Comparison of ENCODE assay signal across 8 cellular contexts in the genomic region with DNA sequence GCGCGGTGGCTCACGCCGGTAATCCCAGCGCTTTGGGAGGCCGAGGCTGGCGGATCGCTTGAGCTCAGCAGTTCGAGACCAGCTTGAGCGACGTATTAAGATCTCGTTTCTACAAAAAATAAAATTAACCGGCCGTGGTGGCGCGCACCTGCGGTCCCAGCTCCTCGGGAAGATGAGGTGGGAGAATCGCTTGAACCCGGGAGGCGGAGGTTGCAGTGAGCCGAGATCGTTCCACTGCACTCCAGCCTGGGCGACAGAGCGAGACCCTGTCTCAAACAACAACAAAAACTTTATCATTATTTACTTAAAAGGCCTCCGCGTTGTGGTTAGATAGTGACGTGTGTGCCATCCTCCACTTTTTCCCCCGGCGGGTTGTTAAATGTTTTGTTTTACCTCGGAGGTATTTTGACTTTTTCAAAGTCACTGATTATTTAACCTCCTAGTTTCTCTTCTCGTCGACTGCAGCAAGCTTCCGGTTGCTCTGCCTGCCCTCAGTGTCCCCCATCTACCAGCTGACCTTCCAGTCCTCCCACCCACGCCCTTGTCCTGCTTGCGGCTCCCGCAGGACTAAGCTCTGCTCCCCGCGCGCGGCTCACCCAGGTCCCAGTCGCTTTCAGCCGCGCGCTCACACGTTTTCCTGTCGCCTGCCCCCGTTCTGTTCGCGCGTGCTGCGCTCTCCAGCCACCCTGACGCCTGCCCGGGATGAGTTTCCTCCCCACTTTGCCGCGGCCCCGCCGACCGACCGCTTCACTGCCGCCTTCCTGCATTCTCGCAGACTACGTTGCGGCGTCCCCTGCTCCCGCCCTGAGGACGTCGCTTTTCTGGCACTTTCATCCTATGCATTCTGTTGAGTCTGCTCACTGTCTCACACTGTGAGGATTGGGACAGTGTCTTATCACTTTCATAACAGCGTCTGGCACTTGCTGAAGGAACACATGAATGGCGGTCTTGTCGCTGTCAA. TPM values are rescaled to one million over a fixed set of nuclear protein-coding genes. Genes with fewer than 3 reads are reported as not detected.
A peak's percentile ranks its signal among the peaks of the same experiment; 100 is the strongest.
DNase-seq lines count a peak whose midpoint lies in the region; ATAC-seq and TF ChIP-seq lines count a peak whose summit lies in the region.

No MANE protein-coding gene starts in this region.

- no peaks in the 10 kb centered on the region for H3K27me3 ChIP-seq in Caco-2 (replicated peaks; ENCODE audit: control insufficient read depth, insufficient read depth, low read length)

- H3K9me3 Mint-ChIP-seq in Caco-2 (ENCODE audit: unreplicated experiment) (no peaks in the 10 kb centered on the region), nephron progenitor cell (peaks cover 19% of the 10 kb centered on the region)
- H3K9me3 Mint-ChIP-seq in activated T-helper 17 cell treated with anti-CD3 and anti-CD28 coated beads, Interleukin-2, amount 50 U/mL, for 72 hours = no peaks in the 10 kb centered on the region
- H3K9me3 Mint-ChIP-seq in stimulated activated naive CD8-positive, alpha-beta T cell treated with anti-CD3 and anti-CD28 coated beads, Interleukin-15, amount 100 ng/mL, for 72 hours = no peaks in the 10 kb centered on the region

- H3K36me3 Mint-ChIP-seq in Caco-2 (ENCODE audit: insufficient read depth, unreplicated experiment) (peaks cover 45% of the 10 kb centered on the region), nephron progenitor cell (ENCODE audit: low read depth) (peaks cover 16% of the 10 kb centered on the region)
- H3K36me3 Mint-ChIP-seq in activated T-helper 17 cell treated with anti-CD3 and anti-CD28 coated beads, Interleukin-2, amount 50 U/mL, for 72 hours (ENCODE audit: low read depth) = peaks cover 41% of the 10 kb centered on the region

- peaks cover 23% of the 10 kb centered on the region for H3K4me1 ChIP-seq in Caco-2

- H3K4me3 ChIP-seq in Caco-2 (ENCODE audit: low read depth, low read length) (peak overlapping the region; percentile 86), fibroblast of pulmonary artery (replicated peaks; ENCODE audit: low read depth, low read length) (peak overlapping the region; percentile 74)

- peak; percentile 86 to 90 for DNase-seq in Caco-2
- peak; percentile 89 for DNase-seq in KBM-7
- DNase-seq in RPMI8226 = peak; percentile 88
- DNase-seq in fibroblast of pulmonary artery (ENCODE audit: low read depth) = peak; percentile 45
- DNase-seq in nephron progenitor cell = peak; percentile 68
- DNase-seq in stimulated activated naive CD8-positive, alpha-beta T cell treated with anti-CD3 and anti-CD28 coated beads, Interleukin-15, amount 100 ng/mL, for 72 hours = peak; percentile 66 to 77

- peak; percentile 21 for ATAC-seq in GM21367 (IDR thresholded peaks at IDR 0.05; ENCODE audit: unreplicated experiment)
- peak; percentile 29 for ATAC-seq in activated T-helper 17 cell treated with anti-CD3 and anti-CD28 coated beads, Interleukin-2, amount 50 U/mL, for 72 hours (replicated peaks)
- peak; percentile 21 for ATAC-seq in stimulated activated naive CD8-positive, alpha-beta T cell treated with anti-CD3 and anti-CD28 coated beads, Interleukin-15, amount 100 ng/mL, for 72 hours

- 0 out of 2 replicates have a peak, but pooled peaks cover 1% of the 10 kb centered on the region for H3K36me3 ChIP-seq in Caco-2 (ENCODE audit: control insufficient read depth, insufficient read depth, low read length)

- H3K4me3 Mint-ChIP-seq in Caco-2 (ENCODE audit: unreplicated experiment) (peak overlapping the region; percentile 90), nephron progenitor cell (peak overlapping the region; percentile 83)
- H3K4me3 Mint-ChIP-seq in activated T-helper 17 cell treated with anti-CD3 and anti-CD28 coated beads, Interleukin-2, amount 50 U/mL, for 72 hours = peak overlapping the region; percentile 98
- H3K4me3 Mint-ChIP-seq in stimulated activated naive CD8-positive, alpha-beta T cell treated with anti-CD3 and anti-CD28 coated beads, Interleukin-15, amount 100 ng/mL, for 72 hours = peak overlapping the region; percentile 93 to 99

- POLR2A ChIA-PET in Caco-2 (lab: Charles Lee) = interaction anchor here (0.6 to 1.1 kb wide), 5 partner anchors 9 to 166 kb away, joined by 3 to 5 read pairs (median 3); no protein-coding TSS in a partner anchor

- TF ChIP-seq CTCF in Caco-2 (IDR thresholded peaks at IDR 0.05; ENCODE audit: insufficient read depth in 1 of 2, low read depth in 1 of 2, low read length in 1 of 2, severe bottlenecking in 1 of 2, unreplicated experiment in 1 of 2) (no peak), fibroblast of pulmonary artery (IDR thresholded peaks at IDR 0.05; ENCODE audit: low read length, missing control alignments) (no peak), nephron progenitor cell (IDR thresholded peaks at IDR 0.05) (no peak)

- H3K27me3 Mint-ChIP-seq in Caco-2 (ENCODE audit: insufficient read depth, unreplicated experiment) (no peaks in the 10 kb centered on the region), nephron progenitor cell (ENCODE audit: low read depth, poor library complexity) (peaks cover 21% of the 10 kb centered on the region)
- no peaks in the 10 kb centered on the region for H3K27me3 Mint-ChIP-seq in activated T-helper 17 cell treated with anti-CD3 and anti-CD28 coated beads, Interleukin-2, amount 50 U/mL, for 72 hours
- H3K27me3 Mint-ChIP-seq in stimulated activated naive CD8-positive, alpha-beta T cell treated with anti-CD3 and anti-CD28 coated beads, Interleukin-15, amount 100 ng/mL, for 72 hours = no peaks in the 10 kb centered on the region

- TSS peak; percentile 89 for BruUV-seq in Caco-2 (replicated peaks; lab: Mats Ljungman, UMichigan)

- CTCF ChIA-PET in Caco-2 (lab: Charles Lee) = interaction anchor here (0.6 to 2.8 kb wide), 6 partner anchors 52 to 776 kb away, joined by 3 to 13 read pairs (median 6); no protein-coding TSS in a partner anchor

- H3K4me1 Mint-ChIP-seq in Caco-2 (ENCODE audit: low read depth, unreplicated experiment) = peaks cover 14% of the 10 kb centered on the region
- peaks cover 29% of the 10 kb centered on the region for H3K4me1 Mint-ChIP-seq in activated T-helper 17 cell treated with anti-CD3 and anti-CD28 coated beads, Interleukin-2, amount 50 U/mL, for 72 hours
- peaks cover 41% of the 10 kb centered on the region for H3K4me1 Mint-ChIP-seq in nephron progenitor cell
- peaks cover 22% of the 10 kb centered on the region for H3K4me1 Mint-ChIP-seq in stimulated activated naive CD8-positive, alpha-beta T cell treated with anti-CD3 and anti-CD28 coated beads, Interleukin-15, amount 100 ng/mL, for 72 hours

- no peaks in the 10 kb centered on the region for H3K9me3 ChIP-seq in Caco-2

- peak overlapping the region; percentile 88 for H3K27ac Mint-ChIP-seq in Caco-2 (ENCODE audit: unreplicated experiment)
- peak overlapping the region; percentile 99 for H3K27ac Mint-ChIP-seq in activated T-helper 17 cell treated with anti-CD3 and anti-CD28 coated beads, Interleukin-2, amount 50 U/mL, for 72 hours
- peak overlapping the region; percentile 86 for H3K27ac Mint-ChIP-seq in nephron progenitor cell
- H3K27ac Mint-ChIP-seq in stimulated activated naive CD8-positive, alpha-beta T cell treated with anti-CD3 and anti-CD28 coated beads, Interleukin-15, amount 100 ng/mL, for 72 hours = peak overlapping the region; percentile 99

- intact Hi-C loops in Caco-2 (cut with micrococcal nuclease; ENCODE audit: unreplicated experiment) = loop anchor here (2.0 to 10.0 kb wide), 8 partner anchors 56 to 671 kb away; a partner anchor contains a TSS

- in situ Hi-C loops in KBM-7 (cut with MboI; ENCODE audit: low pct_unique_long_range_greater_than_20kb, low sequenced_read_pairs) = no loop called here

RNA-seq across cellular contexts. Expression of a gene that starts 1.2 kb away (rescaled TPM):
- 285 and 292 TPM in 2 replicates for total RNA-seq in Caco-2 (2022)
- total RNA-seq in activated T-helper 17 cell treated with anti-CD3 and anti-CD28 coated beads, Interleukin-2, amount 50 U/mL, for 72 hours = 100 to 1,000 TPM; 108 to 116 TPM

Comparison
In these comparisons a context has a peak if more than half of its experiments do, and no peak if none do; other contexts are left out.
1. Peak in every context shown above with its lines: DNase-seq, ATAC-seq and H3K4me3 ChIP-seq.